8 cellular contexts compared by ENCODE assay signal in genomic region chrX:24081661-24082154, GRCh38. TPM values are rescaled to one million over a fixed set of nuclear protein-coding genes. Genes with fewer than 3 reads are reported as not detected.
A peak's percentile ranks its signal among the peaks of the same experiment; 100 is the strongest.
DNase-seq lines count a peak whose midpoint lies in the region; ATAC-seq, FAIRE-seq and TF ChIP-seq lines count a peak whose summit lies in the region.

No MANE protein-coding gene starts in this region.

- no peaks in the 10 kb centered on the region for H3K9me2 ChIP-seq in DOHH2 (replicated peaks; ENCODE audit: control insufficient read depth, low read length)

- ATAC-seq in HG02610 (IDR thresholded peaks at IDR 0.05; ENCODE audit: unreplicated experiment) = no peak

- H3K36me3 ChIP-seq in DOHH2 (ENCODE audit: control insufficient read depth, low read length) (peaks cover 8% of the 10 kb centered on the region), osteoblast (ENCODE audit: insufficient read depth, low read length) (peaks cover 19% of the 10 kb centered on the region)

- H3F3A ChIP-seq in DOHH2 (ENCODE audit: control insufficient read depth, insufficient read depth) = peaks cover 10% of the 10 kb centered on the region

- DNase-seq in HCEC 1CT = peak; percentile 51
- DNase-seq in NCI-H446 treated with DMSO at 0.1 percent for 48 hours (lab: John Stamatoyannopoulos, UW) = peak; percentile 24
- peak; percentile 63 for DNase-seq in activated CD4-positive, alpha-beta memory T cell treated with anti-CD3 and anti-CD28 coated beads, Interleukin-2, amount 10 ng/mL, durations not matched to agents 7 days and 5 days
- no peak for DNase-seq in epithelial cell of proximal tubule (ENCODE audit: low read depth)
- no peak for DNase-seq in osteoblast (ENCODE audit: insufficient read length, low spot score, missing footprints)
- peak; percentile 1 for DNase-seq in urothelium cell line (ENCODE audit: low spot score)

- H3K4me1 Mint-ChIP-seq in activated CD4-positive, alpha-beta memory T cell treated with anti-CD3 and anti-CD28 coated beads, Interleukin-2, amount 10 ng/mL, durations not matched to agents 7 days and 5 days = peaks cover 14% of the 10 kb centered on the region

- H3K27me3 ChIP-seq in DOHH2 (ENCODE audit: control insufficient read depth, low read length) = no peaks in the 10 kb centered on the region
- H3K27me3 ChIP-seq in osteoblast (ENCODE audit: insufficient read depth, low read length) = no peaks in the 10 kb centered on the region

- CTCF ChIA-PET in activated CD4-positive, alpha-beta memory T cell treated with anti-CD3 and anti-CD28 coated beads, Interleukin-2, amount 10 ng/mL, durations not matched to agents 7 days and 5 days (lab: Charles Lee) = interaction anchor here (0.6 to 1.8 kb wide), 9 partner anchors 25 to 430 kb away, joined by 3 to 8 read pairs (median 4); no protein-coding TSS in a partner anchor

- FAIRE-seq in urothelium cell line (lab: Jason Lieb, UNC) = no peak

- no peak overlapping the region for H2AFZ ChIP-seq in osteoblast (ENCODE audit: low read length)

- H3K79me2 ChIP-seq in DOHH2 (ENCODE audit: control insufficient read depth, low read length) (no peaks in the 10 kb centered on the region), osteoblast (ENCODE audit: insufficient read depth, low read length) (no peaks in the 10 kb centered on the region)

- H3K9me3 Mint-ChIP-seq in activated CD4-positive, alpha-beta memory T cell treated with anti-CD3 and anti-CD28 coated beads, Interleukin-2, amount 10 ng/mL, durations not matched to agents 7 days and 5 days = no peaks in the 10 kb centered on the region

- H3K4me2 ChIP-seq in DOHH2 (ENCODE audit: low read length) (peak overlapping the region; percentile 53), osteoblast (ENCODE audit: insufficient read depth, low read length) (peak overlapping the region; percentile 65)

- no peaks in the 10 kb centered on the region for H3K27me3 Mint-ChIP-seq in activated CD4-positive, alpha-beta memory T cell treated with anti-CD3 and anti-CD28 coated beads, Interleukin-2, amount 10 ng/mL, durations not matched to agents 7 days and 5 days

- H4K20me1 ChIP-seq in DOHH2 (ENCODE audit: control insufficient read depth, insufficient read depth, low read depth, low read length) (no peaks in the 10 kb centered on the region), osteoblast (ENCODE audit: insufficient read depth, low read length) (no peaks in the 10 kb centered on the region)

- H3K4me3 Mint-ChIP-seq in activated CD4-positive, alpha-beta memory T cell treated with anti-CD3 and anti-CD28 coated beads, Interleukin-2, amount 10 ng/mL, durations not matched to agents 7 days and 5 days = no peak overlapping the region

- TF ChIP-seq CTCF in DOHH2 (IDR thresholded peaks at IDR 0.05; ENCODE audit: low read depth, low read length, poor library complexity, severe bottlenecking) (peak; percentile 66), epithelial cell of proximal tubule (conservative IDR thresholded peaks at IDR 0.05; ENCODE audit: low read depth, low read length) (peak; percentile 57), osteoblast (IDR thresholded peaks at IDR 0.05; ENCODE audit: extremely low read depth, low read depth, low read length) (peak; percentile 74)

- POLR2A ChIA-PET in activated CD4-positive, alpha-beta memory T cell treated with anti-CD3 and anti-CD28 coated beads, Interleukin-2, amount 10 ng/mL, durations not matched to agents 7 days and 5 days (lab: Charles Lee) = no interaction called here

- H3K36me3 Mint-ChIP-seq in activated CD4-positive, alpha-beta memory T cell treated with anti-CD3 and anti-CD28 coated beads, Interleukin-2, amount 10 ng/mL, durations not matched to agents 7 days and 5 days (ENCODE audit: low read depth) = peaks cover 13% of the 10 kb centered on the region

- H3K27ac ChIP-seq in DOHH2 (ENCODE audit: low read depth, low read length) (no peak overlapping the region), osteoblast (ENCODE audit: low read depth, low read length) (no peak overlapping the region)

- no peak overlapping the region for H3K27ac Mint-ChIP-seq in activated CD4-positive, alpha-beta memory T cell treated with anti-CD3 and anti-CD28 coated beads, Interleukin-2, amount 10 ng/mL, durations not matched to agents 7 days and 5 days

- H3K4me1 ChIP-seq in DOHH2 (ENCODE audit: control insufficient read depth, low read length) (peaks cover 8% of the 10 kb centered on the region), osteoblast (ENCODE audit: insufficient read depth, low read length) (no peaks in the 10 kb centered on the region)

- H3K9me3 ChIP-seq in DOHH2 (ENCODE audit: control insufficient read depth, insufficient read depth, low read length) (no peaks in the 10 kb centered on the region), osteoblast (ENCODE audit: low read depth, low read length) (no peaks in the 10 kb centered on the region)

- peak overlapping the region; percentile 60 for H3K4me3 ChIP-seq in DOHH2 (ENCODE audit: low read length)
- H3K4me3 ChIP-seq in epithelial cell of proximal tubule (ENCODE audit: low read depth, low read length) = no peak overlapping the region
- peak overlapping the region; percentile 25 for H3K4me3 ChIP-seq in osteoblast (ENCODE audit: insufficient read depth, low read length)

RNA-seq across cellular contexts. Expression of gene EIF2S3, which starts 27.0 kb away (rescaled TPM):
- total RNA-seq in activated CD4-positive, alpha-beta memory T cell treated with anti-CD3 and anti-CD28 coated beads, Interleukin-2, amount 10 ng/mL, durations not matched to agents 7 days and 5 days = 100 to 1,000 TPM; 172 to 179 TPM
- total RNA-seq in epithelial cell of proximal tubule (92.7 and 214 TPM in 2 replicates), osteoblast (374 and 474 TPM in 2 replicates)

RNA-seq across cellular contexts. Expression of gene KLHL15, which starts 54.7 kb away (rescaled TPM):
- total RNA-seq in activated CD4-positive, alpha-beta memory T cell treated with anti-CD3 and anti-CD28 coated beads, Interleukin-2, amount 10 ng/mL, durations not matched to agents 7 days and 5 days = 1 to 10 TPM; 9.3 TPM
- 3.4 and 4.9 TPM in 2 replicates for total RNA-seq in epithelial cell of proximal tubule
- 8.3 and 8.7 TPM in 2 replicates for total RNA-seq in osteoblast

Comparison
In these comparisons a context has a peak if more than half of its experiments do, and no peak if none do; other contexts are left out.
1. DNase-seq: peak in HCEC 1CT (single experiment), NCI-H446 treated with DMSO at 0.1 percent for 48 hours (single experiment), activated CD4-positive, alpha-beta memory T cell treated with anti-CD3 and anti-CD28 coated beads, Interleukin-2, amount 10 ng/mL, durations not matched to agents 7 days and 5 days (single experiment) and urothelium cell line (single experiment); none in epithelial cell of proximal tubule (single experiment) and osteoblast (single experiment).
2. Peak in every context shown above with its lines, with median percentiles within 50 percentile points of each other: CTCF ChIP-seq.